17 cellular contexts compared by ENCODE assay signal in genomic region chr2:10159086-10159485, GRCh38. TPM values are rescaled to one million over a fixed set of nuclear protein-coding genes. Genes with fewer than 3 reads are reported as not detected.
A peak's percentile ranks its signal among the peaks of the same experiment; 100 is the strongest.
DNase-seq lines count a peak whose midpoint lies in the region; ATAC-seq, FAIRE-seq and TF ChIP-seq lines count a peak whose summit lies in the region.
"Had no signal": no experiment of that assay in that cellular context is flagged by ENCODE, and none has a peak within 500 bp of the region (broad histone marks: within the 10 kb centered on the region; RNA-seq: fewer than 3 reads in every experiment).

No MANE protein-coding gene starts in this region.

- H3K27ac Mint-ChIP-seq in T-helper 2 cell treated with Interferon-gamma antibody and Interleukin-4, amounts not matched to agents 5 μg/mL and 100 μg/mL, for 36 hours, result peak overlapping the region; percentile 85
- H3K27ac Mint-ChIP-seq in activated T-helper 1 cell treated with anti-CD3 and anti-CD28 coated beads, Interleukin-12 subunit alpha, Interleukin-12 subunit beta, Interleukin-2, Interleukin-4 antibody, amounts not matched to agents 30 ng/mL and 10 ng/mL and 1 ng/mL, durations not matched to agents 14 hours and 24 hours and 36 hours, result peak overlapping the region; percentile 67

- H3K27ac ChIP-seq in kidney (ENCODE audit: low read depth in 2 of 2, low read length in 2 of 2), result no peak overlapping the region

- DNase-seq in T-helper 2 cell treated with Interferon-gamma antibody and Interleukin-4, amounts not matched to agents 5 μg/mL and 100 μg/mL, for 36 hours (ENCODE audit: low spot score), result no peak
- no peak for DNase-seq in T-helper 2 cell
- DNase-seq in H7, result peak; percentile 59
- no peak for DNase-seq in activated T-helper 1 cell treated with anti-CD3 and anti-CD28 coated beads, Interleukin-12 subunit alpha, Interleukin-12 subunit beta, Interleukin-2, Interleukin-4 antibody, amounts not matched to agents 30 ng/mL and 10 ng/mL and 1 ng/mL, durations not matched to agents 14 hours and 24 hours and 36 hours (ENCODE audit: low spot score)
- DNase-seq in kidney, result peak; percentile 46
- no peak for DNase-seq in NCI-H82 (lab: John Stamatoyannopoulos, UW)
- DNase-seq in SHP77 (lab: John Stamatoyannopoulos, UW), result no peak
- DNase-seq: COR-L47, Kasumi-1, NCI-H1436, NCI-H2081 treated with DMSO at 0.1 percent for 48 hours, NCI-H226, PC-3 had no signal

- peaks cover 25% of the 10 kb centered on the region for H3K36me3 Mint-ChIP-seq in T-helper 2 cell treated with Interferon-gamma antibody and Interleukin-4, amounts not matched to agents 5 μg/mL and 100 μg/mL, for 36 hours (ENCODE audit: low read depth)
- peaks cover 20% of the 10 kb centered on the region for H3K36me3 Mint-ChIP-seq in activated T-helper 1 cell treated with anti-CD3 and anti-CD28 coated beads, Interleukin-12 subunit alpha, Interleukin-12 subunit beta, Interleukin-2, Interleukin-4 antibody, amounts not matched to agents 30 ng/mL and 10 ng/mL and 1 ng/mL, durations not matched to agents 14 hours and 24 hours and 36 hours (ENCODE audit: low read depth)

- no peak for FAIRE-seq in kidney (lab: Jason Lieb, UNC)
- FAIRE-seq: A204.1, H54 had no signal

- H3K4me3 ChIP-seq in H7 (ENCODE audit: insufficient read depth, low read depth, low read length), result no peak overlapping the region
- no peak overlapping the region for H3K4me3 ChIP-seq in kidney (ENCODE audit: low read length in 2 of 2)

- no peak overlapping the region for H3K9ac ChIP-seq in kidney (ENCODE audit: low read length in 2 of 2)

- intact Hi-C loops in activated T-helper 1 cell treated with anti-CD3 and anti-CD28 coated beads, Interleukin-12 subunit alpha, Interleukin-12 subunit beta, Interleukin-2, Interleukin-4 antibody, amounts not matched to agents 30 ng/mL and 10 ng/mL and 1 ng/mL, durations not matched to agents 14 hours and 24 hours and 36 hours (cut with micrococcal nuclease), result no loop called here
- intact Hi-C loops in kidney (cut with DNase I), result no loop called here

- peaks cover 17% of the 10 kb centered on the region for H3K4me1 Mint-ChIP-seq in T-helper 2 cell treated with Interferon-gamma antibody and Interleukin-4, amounts not matched to agents 5 μg/mL and 100 μg/mL, for 36 hours (ENCODE audit: low read depth)
- peaks cover 14% of the 10 kb centered on the region for H3K4me1 Mint-ChIP-seq in activated T-helper 1 cell treated with anti-CD3 and anti-CD28 coated beads, Interleukin-12 subunit alpha, Interleukin-12 subunit beta, Interleukin-2, Interleukin-4 antibody, amounts not matched to agents 30 ng/mL and 10 ng/mL and 1 ng/mL, durations not matched to agents 14 hours and 24 hours and 36 hours (ENCODE audit: low read depth)
- H3K4me1 Mint-ChIP-seq: CD14-positive monocyte had no signal

- H3K4me3 Mint-ChIP-seq in T-helper 2 cell treated with Interferon-gamma antibody and Interleukin-4, amounts not matched to agents 5 μg/mL and 100 μg/mL, for 36 hours, result no peak overlapping the region
- H3K4me3 Mint-ChIP-seq in activated T-helper 1 cell treated with anti-CD3 and anti-CD28 coated beads, Interleukin-12 subunit alpha, Interleukin-12 subunit beta, Interleukin-2, Interleukin-4 antibody, amounts not matched to agents 30 ng/mL and 10 ng/mL and 1 ng/mL, durations not matched to agents 14 hours and 24 hours and 36 hours, result no peak overlapping the region
- H3K4me3 Mint-ChIP-seq: CD14-positive monocyte had no signal

- H3K27me3 Mint-ChIP-seq in T-helper 2 cell treated with Interferon-gamma antibody and Interleukin-4, amounts not matched to agents 5 μg/mL and 100 μg/mL, for 36 hours (ENCODE audit: low read depth), result no peaks in the 10 kb centered on the region
- no peaks in the 10 kb centered on the region for H3K27me3 Mint-ChIP-seq in activated T-helper 1 cell treated with anti-CD3 and anti-CD28 coated beads, Interleukin-12 subunit alpha, Interleukin-12 subunit beta, Interleukin-2, Interleukin-4 antibody, amounts not matched to agents 30 ng/mL and 10 ng/mL and 1 ng/mL, durations not matched to agents 14 hours and 24 hours and 36 hours (ENCODE audit: insufficient read depth)

- no peaks in the 10 kb centered on the region for H3K27me3 ChIP-seq in H7 (ENCODE audit: control insufficient read depth, insufficient read depth, low read length)

- H3K36me3 ChIP-seq in H7 (replicated peaks; ENCODE audit: control insufficient read depth, insufficient read depth, low read length), result peaks cover 2% of the 10 kb centered on the region
- no peaks in the 10 kb centered on the region for H3K36me3 ChIP-seq in kidney (ENCODE audit: control insufficient read depth in 1 of 2, insufficient read depth in 2 of 2, low read length in 2 of 2)

- no peak for TF ChIP-seq CTCF in kidney (IDR thresholded peaks at IDR 0.05; ENCODE audit: borderline replicate concordance, extremely low read depth, insufficient read depth)

- H3K9me3 ChIP-seq in kidney (ENCODE audit: control insufficient read depth in 1 of 2, low read length in 2 of 2), result no peaks in the 10 kb centered on the region

- ATAC-seq in GM21515 (IDR thresholded peaks at IDR 0.05; ENCODE audit: unreplicated experiment), result no peak
- ATAC-seq: PC-3 had no signal

- H3K9me3 Mint-ChIP-seq in T-helper 2 cell treated with Interferon-gamma antibody and Interleukin-4, amounts not matched to agents 5 μg/mL and 100 μg/mL, for 36 hours, result no peaks in the 10 kb centered on the region
- H3K9me3 Mint-ChIP-seq in activated T-helper 1 cell treated with anti-CD3 and anti-CD28 coated beads, Interleukin-12 subunit alpha, Interleukin-12 subunit beta, Interleukin-2, Interleukin-4 antibody, amounts not matched to agents 30 ng/mL and 10 ng/mL and 1 ng/mL, durations not matched to agents 14 hours and 24 hours and 36 hours, result no peaks in the 10 kb centered on the region
- H3K9me3 Mint-ChIP-seq: CD14-positive monocyte had no signal

- no peaks in the 10 kb centered on the region for H3K4me1 ChIP-seq in kidney (ENCODE audit: control insufficient read depth in 1 of 2, insufficient read depth in 1 of 2, low read depth in 1 of 2, low read length in 2 of 2)

RNA-seq across cellular contexts. Expression of gene RRM2, which starts 36.5 kb away (rescaled TPM):
- total RNA-seq in H7 (2014; rRNA removed; shearing (Covaris generic)), result 56.7 and 71.9 TPM in 2 replicates
- 328 and 351 TPM in 2 replicates for total RNA-seq in activated T-helper 1 cell treated with anti-CD3 and anti-CD28 coated beads, Interleukin-12 subunit alpha, Interleukin-12 subunit beta, Interleukin-2, Interleukin-4 antibody, amounts not matched to agents 30 ng/mL and 10 ng/mL and 1 ng/mL, durations not matched to agents 14 hours and 24 hours and 36 hours
- total RNA-seq in kidney, result 5.5 TPM
- 3.6 TPM for polyA plus RNA-seq in kidney (ENCODE audit: insufficient read depth, low read depth, low replicate concordance)
- polyA plus RNA-seq: CD14-positive monocyte had no signal

Comparison
In these comparisons a context has a peak if more than half of its experiments do, and no peak if none do; other contexts are left out.
1. DNase-seq: peak in H7 (single experiment) and kidney (single experiment); none in T-helper 2 cell treated with Interferon-gamma antibody and Interleukin-4, amounts not matched to agents 5 μg/mL and 100 μg/mL, for 36 hours (single experiment), T-helper 2 cell (0 of 5), activated T-helper 1 cell treated with anti-CD3 and anti-CD28 coated beads, Interleukin-12 subunit alpha, Interleukin-12 subunit beta, Interleukin-2, Interleukin-4 antibody, amounts not matched to agents 30 ng/mL and 10 ng/mL and 1 ng/mL, durations not matched to agents 14 hours and 24 hours and 36 hours (single experiment), NCI-H82 (single experiment) and SHP77 (0 of 2).